Comparison of ENCODE assay signal across 14 cellular contexts in genomic region chr7:79531116-79531515, GRCh38.
DNase-seq lines count a peak whose midpoint lies in the region; ATAC-seq and TF ChIP-seq lines count a peak whose summit lies in the region.
"Had no signal": no experiment of that assay in that cellular context is flagged by ENCODE, and none has a peak within 500 bp of the region (broad histone marks: within the 10 kb centered on the region; RNA-seq: fewer than 3 reads in every experiment).

No MANE protein-coding gene starts in this region.

- WGBS in IMR-90 (ENCODE audit: extremely low coverage in 2 of 2, insufficient read length in 1 of 2), 2 experiments = no CpG with 5 or more reads among the region's 3 CpGs
- WGBS in hepatocyte (ENCODE audit: low lambda C conversion rate, missing lambda C conversion rate) = 95% methylated on average over 3 of the region's 3 CpGs
- 93% methylated on average over 2 of the region's 3 CpGs for WGBS in right lobe of liver (ENCODE audit: insufficient coverage, low coverage, low lambda C conversion rate, missing lambda C conversion rate)

- no peaks in the 10 kb centered on the region for H3K27me3 ChIP-seq in IMR-90 (ENCODE audit: control insufficient read depth, insufficient read depth, low read length)
- no peaks in the 10 kb centered on the region for H3K27me3 ChIP-seq in hepatocyte
- H3K27me3 ChIP-seq in right lobe of liver = no peaks in the 10 kb centered on the region

- no peak overlapping the region for H4K5ac ChIP-seq in IMR-90 (ENCODE audit: low read depth, low read length)

- H3K4me3 Mint-ChIP-seq in nephron progenitor cell = no peak overlapping the region
- H3K4me3 Mint-ChIP-seq: B cell; CD4-positive, alpha-beta T cell had no signal

- TF ChIP-seq POLR2A in IMR-90 (IDR thresholded peaks at IDR 0.05; ENCODE audit: low read depth, low read length) (no peak), right lobe of liver (IDR thresholded peaks at IDR 0.05) (no peak)

- no peaks in the 10 kb centered on the region for H3K9me1 ChIP-seq in IMR-90 (ENCODE audit: insufficient read depth, low read length)

- no peak overlapping the region; the same call in 2 of the 3 replicates for H2BK15ac ChIP-seq in IMR-90 (ENCODE audit: low read depth, low read length)

- no peak overlapping the region for H2BK5ac ChIP-seq in IMR-90 (ENCODE audit: low read depth, low read length, poor library complexity, severe bottlenecking)

- no peak overlapping the region for H3K4me2 ChIP-seq in IMR-90 (ENCODE audit: low read depth, low read length)
- no peak overlapping the region for H3K4me2 ChIP-seq in hepatocyte

- no peaks in the 10 kb centered on the region for H3K36me3 Mint-ChIP-seq in nephron progenitor cell (ENCODE audit: low read depth)

- H4K91ac ChIP-seq in IMR-90 (ENCODE audit: insufficient read depth, low read depth, low read length) = no peak overlapping the region

- H3K9me3 ChIP-seq in IMR-90 (ENCODE audit: control insufficient read depth, insufficient read depth, low read length) = no peaks in the 10 kb centered on the region
- H3K9me3 ChIP-seq in hepatocyte (ENCODE audit: low read depth) = no peaks in the 10 kb centered on the region
- no peaks in the 10 kb centered on the region for H3K9me3 ChIP-seq in right lobe of liver

- H3K27ac ChIP-seq in IMR-90 (ENCODE audit: insufficient read depth, low read length) (no peak overlapping the region), hepatocyte (no peak overlapping the region), right lobe of liver (peak overlapping the region in 1 of 3 donors; percentile 54)

- H3K4me3 ChIP-seq in IMR-90 (ENCODE audit: insufficient read depth, low read depth, low read length) (no peak overlapping the region), hepatocyte (no peak overlapping the region), right lobe of liver (no peak overlapping the region)

- H3K4me1 Mint-ChIP-seq in nephron progenitor cell = peaks cover 7% of the 10 kb centered on the region
- H3K4me1 Mint-ChIP-seq: B cell had no signal

- dilution Hi-C loops in IMR-90 (cut with HindIII; ENCODE audit: low sequenced_read_pairs, unreplicated experiment) = no loop called here

- peaks cover 4% of the 10 kb centered on the region for H3K4me1 ChIP-seq in IMR-90 (ENCODE audit: control insufficient read depth, insufficient read depth, low read length)
- no peaks in the 10 kb centered on the region for H3K4me1 ChIP-seq in hepatocyte (ENCODE audit: insufficient read depth)
- H3K4me1 ChIP-seq in right lobe of liver = peaks cover 0 to 5% (median 2%) of the 10 kb centered on the region in 4 donors

- in situ Hi-C loops in IMR-90 (cut with MboI; ENCODE audit: low sequenced_read_pairs) = no loop called here

- H4K20me1 ChIP-seq in IMR-90 (ENCODE audit: insufficient read depth, low read length) (no peaks in the 10 kb centered on the region), hepatocyte (ENCODE audit: insufficient read depth, poor library complexity, severe bottlenecking) (no peaks in the 10 kb centered on the region)

- H2AK5ac ChIP-seq in IMR-90 (ENCODE audit: low read depth, low read length) = no peak overlapping the region

- no peak for TF ChIP-seq RAD21 in IMR-90 (IDR thresholded peaks at IDR 0.05; ENCODE audit: low read length)

- CTCF ChIA-PET in IMR-90 (lab: Yijun Ruan, JAX) = no interaction called here

- 0 out of 2 replicates have a peak overlapping the region, but pooled peaks have one; percentile 8 for H3K14ac ChIP-seq in IMR-90 (replicated peaks; ENCODE audit: low read depth, low read length)

- no peaks in the 10 kb centered on the region for H3K79me2 ChIP-seq in hepatocyte

- H3K9ac ChIP-seq in IMR-90 (ENCODE audit: low read depth, low read length) = no peak overlapping the region

- H3K36me3 ChIP-seq in IMR-90 (ENCODE audit: control insufficient read depth, insufficient read depth, low read length) = no peaks in the 10 kb centered on the region
- H3K36me3 ChIP-seq in hepatocyte (replicated peaks; ENCODE audit: insufficient read depth, low read depth) = no peaks in the 10 kb centered on the region
- H3K36me3 ChIP-seq in right lobe of liver = no peaks in the 10 kb centered on the region

- H3K56ac ChIP-seq in IMR-90 (ENCODE audit: extremely low read depth, insufficient read depth, low read length) = no peak overlapping the region

- H3K27me3 Mint-ChIP-seq in nephron progenitor cell (ENCODE audit: low read depth, poor library complexity) = no peaks in the 10 kb centered on the region
- H3K27me3 Mint-ChIP-seq: B cell; CD4-positive, alpha-beta T cell had no signal

- DNase-seq in COLO829 (ENCODE audit: low spot score) = peak; percentile 86
- no peak for DNase-seq in IMR-90
- peak; percentile 75 for DNase-seq in NCI-H748 treated with DMSO at 0.1 percent for 48 hours (lab: John Stamatoyannopoulos, UW)
- peak; percentile 96 for DNase-seq in foreskin melanocyte
- no peak for DNase-seq in hepatocyte (ENCODE audit: low spot score)
- DNase-seq in right lobe of liver = no peak
- no peak for DNase-seq in nephron progenitor cell
- no peak for DNase-seq in RPMI8226
- DNase-seq: C1 segment of cervical spinal cord; CD4-positive, alpha-beta T cell; DND-41; GDM1 had no signal

- no peak overlapping the region for H2AK9ac ChIP-seq in IMR-90 (replicated peaks; ENCODE audit: low read depth, low read length, poor library complexity)

- H3K79me1 ChIP-seq in IMR-90 (ENCODE audit: low read depth in 1 of 2, low read length in 2 of 2) = no peaks in the 10 kb centered on the region

- H3K27ac Mint-ChIP-seq in nephron progenitor cell = no peak overlapping the region
- H3K27ac Mint-ChIP-seq: B cell; CD4-positive, alpha-beta T cell had no signal

- H3K23ac ChIP-seq in IMR-90 (ENCODE audit: low read depth, low read length) = no peak overlapping the region

- TF ChIP-seq CTCF in IMR-90 (conservative IDR thresholded peaks at IDR 0.05; ENCODE audit: low read depth, low read length) (no peak), hepatocyte (IDR thresholded peaks at IDR 0.05; ENCODE audit: poor library complexity) (no peak), right lobe of liver (IDR thresholded peaks at IDR 0.05) (no peak), nephron progenitor cell (IDR thresholded peaks at IDR 0.05) (no peak)

- H3K18ac ChIP-seq in IMR-90 (ENCODE audit: low read depth, low read length) = no peak overlapping the region

- H2AFZ ChIP-seq in IMR-90 (replicated peaks; ENCODE audit: low read length, poor library complexity) = no peak overlapping the region
- H2AFZ ChIP-seq in hepatocyte = no peak overlapping the region

- no peaks in the 10 kb centered on the region for H3K9me3 Mint-ChIP-seq in nephron progenitor cell

- ATAC-seq in IMR-90 (ENCODE audit: low read depth) (no peak), right lobe of liver (no peak)
- ATAC-seq: HCT116 had no signal

- POLR2A ChIA-PET in IMR-90 (lab: Charles Lee; ENCODE audit: unreplicated experiment) = no interaction called here

- H3K9me2 ChIP-seq in hepatocyte (replicated peaks; ENCODE audit: insufficient read depth) = no peaks in the 10 kb centered on the region

- intact Hi-C loops in IMR-90 (cut with micrococcal nuclease) = no loop called here
- intact Hi-C loops in right lobe of liver (cut with DNase I) = no loop called here

- no peak overlapping the region for H2BK120ac ChIP-seq in IMR-90 (ENCODE audit: low read depth, low read length)

- H2BK20ac ChIP-seq in IMR-90 (ENCODE audit: low read depth, low read length) = peak overlapping the region; percentile 22; the same call in 1 of the 2 replicates

- BruUV-seq in IMR-90 (replicated peaks; lab: Mats Ljungman, UMichigan) = no TSS peak

- no peak overlapping the region for H4K8ac ChIP-seq in IMR-90 (ENCODE audit: low read depth in 2 of 2, low read length in 2 of 2)

- H3K4ac ChIP-seq in IMR-90 (ENCODE audit: low read depth, low read length) = no peak overlapping the region

TF ChIP-seq in IMR-90, 13 proteins besides CTCF, POLR2A, EP300 and RAD21:
- TF ChIP-seq MAFK (IDR thresholded peaks at IDR 0.05; ENCODE audit: low read depth, low read length) (no peak), CEBPB (IDR thresholded peaks at IDR 0.05; ENCODE audit: low read depth, low read length) (no peak), MAZ (IDR thresholded peaks at IDR 0.05; ENCODE audit: borderline replicate concordance, low read depth, low read length) (no peak), MXI1 (IDR thresholded peaks at IDR 0.05; ENCODE audit: borderline replicate concordance, low read depth, low read length) (no peak)

Comparison
In these comparisons a context has a peak if more than half of its experiments do, and no peak if none do; other contexts are left out.
1. DNase-seq: peak in COLO829 (single experiment), NCI-H748 treated with DMSO at 0.1 percent for 48 hours (single experiment) and foreskin melanocyte (single experiment); none in IMR-90 (single experiment), hepatocyte (single experiment), right lobe of liver (0 of 3), nephron progenitor cell (single experiment) and RPMI8226 (single experiment).